Comparison of ENCODE assay signal across 22 cellular contexts in the genomic region with DNA sequence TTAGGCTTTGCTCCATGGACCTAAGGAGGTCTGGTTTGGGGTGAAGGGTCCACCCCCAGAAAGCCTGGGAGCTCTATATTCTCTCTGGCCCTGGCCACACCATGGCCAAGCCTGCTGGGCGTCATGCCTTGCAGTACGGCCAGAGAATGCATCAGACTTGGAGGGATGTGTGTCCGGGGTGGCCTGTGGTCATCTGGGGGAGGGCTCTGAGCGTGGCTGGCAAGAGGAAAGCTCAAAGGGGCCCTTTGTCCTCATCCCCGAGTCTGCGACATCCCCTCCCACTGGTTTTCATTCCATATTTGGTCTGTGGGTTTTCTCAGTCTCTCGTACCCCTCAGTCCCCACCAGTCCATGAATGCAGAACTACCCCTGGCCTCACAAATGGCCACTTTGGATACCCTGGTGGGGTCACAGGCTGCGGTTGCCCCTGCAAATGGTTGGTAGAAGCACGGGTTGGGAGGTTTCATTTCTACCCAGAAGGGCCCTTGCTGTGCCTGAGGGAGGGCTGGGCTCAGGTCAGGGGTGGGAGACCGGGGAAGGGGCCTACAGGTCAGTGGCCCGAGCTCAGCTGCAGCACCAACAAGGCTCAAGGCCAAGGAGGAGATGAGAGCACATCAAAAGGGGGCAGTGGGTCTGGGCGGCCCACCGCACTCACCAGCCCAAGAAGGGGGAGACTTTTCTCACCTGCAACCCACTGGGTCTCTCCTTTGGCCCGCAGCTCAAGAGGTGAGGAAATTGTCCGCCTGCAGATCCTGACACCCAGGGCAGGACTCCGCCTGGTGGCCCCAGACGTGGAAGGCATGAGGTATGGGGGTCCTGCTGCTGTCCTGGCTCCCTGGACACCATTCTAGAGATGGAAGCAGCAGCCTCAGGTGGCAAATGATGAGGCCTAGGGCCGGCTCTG. TPM values are rescaled to one million over a fixed set of nuclear protein-coding genes. Genes with fewer than 3 reads are reported as not detected.
DNase-seq lines count a peak whose midpoint lies in the region; TF ChIP-seq lines count a peak whose summit lies in the region.
"Had no signal": no experiment of that assay in that cellular context is flagged by ENCODE, and none has a peak within 500 bp of the region (broad histone marks: within the 10 kb centered on the region; RNA-seq: fewer than 3 reads in every experiment).

No MANE protein-coding gene starts in this region.

- no peaks in the 10 kb centered on the region for H3K27me3 ChIP-seq in testis

- 73 to 100% methylated on average over 2 to 18 of the region's 18 CpGs for WGBS in testis, 2 donors

- no peak for TF ChIP-seq POLR2A in testis (IDR thresholded peaks at IDR 0.05)

- peak in 41 of 61 donors; percentile 2 to 69 (median 33) for DNase-seq in caudate nucleus (lab: John Stamatoyannopoulos, UW)
- DNase-seq in head of caudate nucleus = peak in 35 of 42 donors; percentile 33 to 83 (median 57)
- DNase-seq in posterior cingulate gyrus = peak in 8 of 10 donors; percentile 10 to 93 (median 48)
- DNase-seq in NCI-H2171 (lab: John Stamatoyannopoulos, UW) = no peak
- no peak for DNase-seq in HuH-7.5 (ENCODE audit: low spot score)
- no peak for DNase-seq in D341Med (ENCODE audit: low spot score)
- no peak for DNase-seq in testis
- DNase-seq: CD4-positive, CD25-positive, alpha-beta regulatory T cell; COR-L47; DMS 273 treated with DMSO at 0.1 percent for 48 hours; DND-41; NCI-H1105; NCI-H2029 treated with DMSO at 0.1 percent for 48 hours; NCI-H345; NCI-H524; NCI-H774; NK-92 treated with Interleukin-12 subunit alpha and Interleukin-12 subunit beta, amount 100 ng/mL, for 24 hours; SHP77 treated with DMSO at 0.1 percent for 48 hours had no signal

- no peaks in the 10 kb centered on the region for H3K36me3 ChIP-seq in testis (ENCODE audit: low read depth, missing control alignments)

- TF ChIP-seq CTCF in testis (IDR thresholded peaks at IDR 0.05) = no peak

- no peaks in the 10 kb centered on the region for H3K9me3 ChIP-seq in testis

- intact Hi-C loops in head of caudate nucleus (cut with DNase I) (no loop called here), posterior cingulate gyrus (cut with DNase I) (no loop called here), testis (cut with DNase I; ENCODE audit: low total_unique reads) (no loop called here)

- H3K4me3 ChIP-seq in testis = no peak overlapping the region
- H3K4me3 ChIP-seq: GM12878, GM23338 had no signal

- H3K27ac ChIP-seq in caudate nucleus (ENCODE audit: low read depth, low read length) (peak overlapping the region; percentile 78), temporal lobe (ENCODE audit: low read depth, low read length) (peak overlapping the region; percentile 64), testis (no peak overlapping the region)
- H3K27ac ChIP-seq: RWPE1 had no signal

- H3K4me1 ChIP-seq in testis = no peaks in the 10 kb centered on the region

RNA-seq across cellular contexts. Expression of gene ZNF185, which starts 30.2 kb away (rescaled TPM):
- total RNA-seq in temporal lobe (2.5 TPM), testis (1 to 10 TPM; 5.9 to 6.9 TPM)
- polyA plus RNA-seq in testis (ENCODE audit: insufficient read depth, low read depth, low replicate concordance) = 11.1 TPM

Comparison
In these comparisons a context has a peak if more than half of its experiments do, and no peak if none do; other contexts are left out.
1. DNase-seq: peak in caudate nucleus (41 of 61), head of caudate nucleus (35 of 42) and posterior cingulate gyrus (8 of 10); none in NCI-H2171 (single experiment), HuH-7.5 (single experiment), D341Med (single experiment) and testis (single experiment).
2. H3K27ac ChIP-seq: peak in caudate nucleus (single experiment) and temporal lobe (single experiment); none in testis (0 of 2).